In the genomic region with DNA sequence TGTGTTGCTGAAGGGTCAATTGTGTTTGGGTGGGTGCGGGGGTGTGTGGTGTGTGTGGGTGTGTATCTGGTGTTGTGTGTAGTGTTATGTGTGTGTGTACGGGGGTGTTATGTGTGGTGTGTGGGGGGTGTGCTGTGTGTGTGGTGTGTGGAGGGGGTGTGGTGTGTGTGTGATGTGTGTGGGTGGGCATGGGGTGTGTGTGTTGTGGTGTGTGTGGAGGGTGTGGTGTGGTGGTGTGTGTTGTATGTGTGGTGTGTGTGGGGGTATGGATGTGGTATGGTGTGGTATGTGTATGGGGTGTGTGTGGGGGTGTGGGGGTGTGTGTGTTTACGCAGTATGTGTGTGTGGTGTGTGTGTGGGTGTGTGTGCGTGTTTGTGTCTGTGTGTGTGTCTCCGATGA, we compare ENCODE assay signal across 33 cellular contexts.
"Had no signal": no experiment of that assay in that cellular context is flagged by ENCODE, and none has a peak within 500 bp of the region (broad histone marks: within the 10 kb centered on the region; RNA-seq: fewer than 3 reads in every experiment).

No MANE protein-coding gene starts in this region.

- FAIRE-seq: astrocyte, bronchial epithelial cell, TTC549 had no signal

- H3K4me1 ChIP-seq: body of pancreas, SJCRH30 had no signal

- H3K9me3 Mint-ChIP-seq: activated CD4-positive, alpha-beta T cell treated with anti-CD3 and anti-CD28 coated beads, Interleukin-2, amount 10 ng/mL, durations not matched to agents 24 days and 14 days; activated CD8-positive, alpha-beta T cell treated with anti-CD3 and anti-CD28 coated beads for 36 hours; activated naive CD8-positive, alpha-beta T cell treated with anti-CD3 and anti-CD28 coated beads for 36 hours; activated T-cell treated with anti-CD3 and anti-CD28 coated beads, Interleukin-2, amount 50 U/mL, for 72 hours; activated T-helper 17 cell treated with anti-CD3 and anti-CD28 coated beads, Interleukin-2, amount 50 U/mL, for 72 hours; T-helper 1 cell treated with Interleukin-12 subunit alpha and Interleukin-12 subunit beta and Interleukin-4 antibody, amounts not matched to agents 30 μg/mL and 1 μg/mL, for 36 hours; T-helper 2 cell treated with Interferon-gamma antibody and Interleukin-4, amounts not matched to agents 5 μg/mL and 100 μg/mL, for 36 hours had no signal

- H3K27ac ChIP-seq: body of pancreas, SJCRH30, SK-N-MC had no signal

- DNase-seq: activated CD4-positive, alpha-beta T cell treated with anti-CD3 and anti-CD28 coated beads, Interleukin-2, amount 10 ng/mL, durations not matched to agents 24 days and 14 days; activated CD4-positive, alpha-beta T cell treated with anti-CD3 and anti-CD28 coated beads, Interleukin-2, amount 50 U/mL, for 4 hours; activated CD8-positive, alpha-beta T cell treated with anti-CD3 and anti-CD28 coated beads for 36 hours; activated effector memory CD4-positive, alpha-beta T cell treated with anti-CD3 and anti-CD28 coated beads, Interleukin-2, amount 50 U/mL, for 16 hours; activated naive CD4-positive, alpha-beta T cell; activated naive CD4-positive, alpha-beta T cell treated with anti-CD3 and anti-CD28 coated beads, Interleukin-2, amount 50 U/mL, for 16 hours; activated naive CD8-positive, alpha-beta T cell treated with anti-CD3 and anti-CD28 coated beads for 36 hours; activated T-cell treated with anti-CD3 and anti-CD28 coated beads, Interleukin-2, amount 50 U/mL, for 1 hour; activated T-cell treated with anti-CD3 and anti-CD28 coated beads, Interleukin-2, amount 50 U/mL, for 72 hours; amygdala; body of pancreas; caudate nucleus; Kasumi-1; KG1; MG63; NCI-H1048; NCI-H1105 treated with DMSO at 0.1 percent for 48 hours; NCI-H1436; NCI-H1694; NCI-H1930; NCI-H2081 treated with DMSO at 0.1 percent for 48 hours; NCI-H345; NCI-H524 treated with DMSO at 0.1 percent for 48 hours; SHP77; SJCRH30 had no signal

- H3K4me3 Mint-ChIP-seq: activated CD4-positive, alpha-beta T cell treated with anti-CD3 and anti-CD28 coated beads, Interleukin-2, amount 10 ng/mL, durations not matched to agents 24 days and 14 days; activated CD8-positive, alpha-beta T cell treated with anti-CD3 and anti-CD28 coated beads for 36 hours; activated naive CD8-positive, alpha-beta T cell treated with anti-CD3 and anti-CD28 coated beads for 36 hours; activated T-cell treated with anti-CD3 and anti-CD28 coated beads, Interleukin-2, amount 50 U/mL, for 72 hours; activated T-helper 17 cell treated with anti-CD3 and anti-CD28 coated beads, Interleukin-2, amount 50 U/mL, for 72 hours; T-helper 1 cell treated with Interleukin-12 subunit alpha and Interleukin-12 subunit beta and Interleukin-4 antibody, amounts not matched to agents 30 μg/mL and 1 μg/mL, for 36 hours; T-helper 2 cell treated with Interferon-gamma antibody and Interleukin-4, amounts not matched to agents 5 μg/mL and 100 μg/mL, for 36 hours had no signal

- H3K36me3 ChIP-seq: MG63, SJCRH30 had no signal

- H3K27me3 ChIP-seq: body of pancreas, MG63, SJCRH30 had no signal

- ATAC-seq: activated CD8-positive, alpha-beta T cell treated with anti-CD3 and anti-CD28 coated beads for 36 hours; activated T-cell treated with anti-CD3 and anti-CD28 coated beads, Interleukin-2, amount 50 U/mL, for 72 hours; activated T-helper 17 cell treated with anti-CD3 and anti-CD28 coated beads, Interleukin-2, amount 50 U/mL, for 72 hours; body of pancreas; Panc1 had no signal

- H3K27ac Mint-ChIP-seq: activated CD4-positive, alpha-beta T cell treated with anti-CD3 and anti-CD28 coated beads, Interleukin-2, amount 10 ng/mL, durations not matched to agents 24 days and 14 days; activated CD8-positive, alpha-beta T cell treated with anti-CD3 and anti-CD28 coated beads for 36 hours; activated naive CD8-positive, alpha-beta T cell treated with anti-CD3 and anti-CD28 coated beads for 36 hours; activated T-cell treated with anti-CD3 and anti-CD28 coated beads, Interleukin-2, amount 50 U/mL, for 72 hours; activated T-helper 17 cell treated with anti-CD3 and anti-CD28 coated beads, Interleukin-2, amount 50 U/mL, for 72 hours; T-helper 1 cell treated with Interleukin-12 subunit alpha and Interleukin-12 subunit beta and Interleukin-4 antibody, amounts not matched to agents 30 μg/mL and 1 μg/mL, for 36 hours; T-helper 2 cell treated with Interferon-gamma antibody and Interleukin-4, amounts not matched to agents 5 μg/mL and 100 μg/mL, for 36 hours had no signal

- H3K4me3 ChIP-seq: body of pancreas, MG63, SJCRH30, SK-N-MC had no signal

- H3K9me3 ChIP-seq: body of pancreas, MG63, SJCRH30 had no signal

- H3K4me1 Mint-ChIP-seq: activated CD4-positive, alpha-beta T cell treated with anti-CD3 and anti-CD28 coated beads, Interleukin-2, amount 10 ng/mL, durations not matched to agents 24 days and 14 days; activated naive CD8-positive, alpha-beta T cell treated with anti-CD3 and anti-CD28 coated beads for 36 hours; activated T-helper 17 cell treated with anti-CD3 and anti-CD28 coated beads, Interleukin-2, amount 50 U/mL, for 72 hours had no signal
